ENCODE assay signal across 8 cellular contexts in the genomic region with DNA sequence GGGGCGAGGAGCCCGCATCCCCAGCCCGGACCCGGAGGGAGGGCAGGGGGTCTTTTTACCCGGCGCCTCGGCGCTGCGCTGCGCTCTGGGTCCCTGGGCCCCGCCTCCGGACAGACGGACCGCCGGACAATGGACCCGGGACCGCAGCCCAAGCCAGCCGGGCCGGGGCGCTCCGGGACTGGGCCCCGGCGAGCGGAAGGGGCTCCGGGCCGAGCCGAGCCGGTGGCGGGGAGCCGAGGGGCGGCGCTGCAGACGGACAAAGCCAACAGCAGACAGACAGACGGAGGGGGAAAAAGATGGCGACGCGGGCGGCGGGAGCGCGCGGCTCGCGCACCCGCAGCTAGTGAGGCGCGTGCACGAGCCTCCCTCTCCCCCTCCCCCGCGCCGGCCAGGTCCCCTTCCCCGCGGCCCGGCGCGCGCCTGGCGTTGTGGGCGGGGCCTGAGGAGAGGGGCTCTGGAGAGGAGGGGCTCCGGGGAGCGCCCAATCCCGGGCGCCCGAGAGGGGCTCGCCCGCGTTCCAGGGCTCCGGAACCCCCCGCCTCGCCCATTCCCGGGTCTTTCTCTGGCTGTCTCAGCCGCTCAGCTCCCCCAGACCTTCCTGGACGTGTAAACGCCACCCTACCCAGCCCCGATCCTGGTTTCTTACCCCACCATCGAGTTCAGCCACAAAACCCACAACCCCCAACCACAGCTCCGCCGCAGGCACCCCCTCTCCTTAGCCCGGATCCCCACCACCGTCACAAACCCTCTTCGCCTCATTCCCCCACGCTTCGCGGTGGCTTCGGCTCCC. TPM values are rescaled to one million over a fixed set of nuclear protein-coding genes. Genes with fewer than 3 reads are reported as not detected.
DNase-seq lines count a peak whose midpoint lies in the region; ATAC-seq and TF ChIP-seq lines count a peak whose summit lies in the region.

A gene with protein sequence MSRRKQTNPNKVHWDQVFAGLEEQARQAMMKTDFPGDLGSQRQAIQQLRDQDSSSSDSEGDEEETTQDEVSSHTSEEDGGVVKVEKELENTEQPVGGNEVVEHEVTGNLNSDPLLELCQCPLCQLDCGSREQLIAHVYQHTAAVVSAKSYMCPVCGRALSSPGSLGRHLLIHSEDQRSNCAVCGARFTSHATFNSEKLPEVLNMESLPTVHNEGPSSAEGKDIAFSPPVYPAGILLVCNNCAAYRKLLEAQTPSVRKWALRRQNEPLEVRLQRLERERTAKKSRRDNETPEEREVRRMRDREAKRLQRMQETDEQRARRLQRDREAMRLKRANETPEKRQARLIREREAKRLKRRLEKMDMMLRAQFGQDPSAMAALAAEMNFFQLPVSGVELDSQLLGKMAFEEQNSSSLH (minus strand): TSS at position 334 of the 790 bp plus-strand sequence. CDS start 4,236 bp downstream, outside the sequence.

- peak within 1 kb of the TSS; percentile 86 for H3K27ac ChIP-seq in C4-2B

- ATAC-seq in GM19328 (IDR thresholded peaks at IDR 0.05; ENCODE audit: unreplicated experiment) (peak; percentile 50), HG03520 (IDR thresholded peaks at IDR 0.05; ENCODE audit: unreplicated experiment) (peak; percentile 40)

- DNase-seq in NOMO-1 treated with DMSO at 0.1 percent for 48 hours (lab: John Stamatoyannopoulos, UW; ENCODE audit: unreplicated experiment) (peak; percentile 45), activated T-cell treated with anti-CD3 and anti-CD28 coated beads for 24 hours (ENCODE audit: low read depth) (peak; percentile 55), epithelial cell of esophagus (ENCODE audit: low read depth) (peak; percentile 74)
- peak; percentile 58 for DNase-seq in stimulated activated CD8-positive, alpha-beta memory T cell treated with anti-CD3 and anti-CD28 coated beads, Interleukin-4, amount 100 ng/mL, for 24 hours (ENCODE audit: low read depth)

- no peaks in the 10 kb centered on the region for H3K9me3 ChIP-seq in mononuclear cell (ENCODE audit: low read depth, low read length)

- no peaks in the 10 kb centered on the region for H3K27me3 ChIP-seq in mononuclear cell (ENCODE audit: insufficient read depth, low read length)

- TF ChIP-seq CTCF in C4-2B (conservative IDR thresholded peaks at IDR 0.05) (peak; percentile 40), epithelial cell of esophagus (IDR thresholded peaks at IDR 0.05; ENCODE audit: insufficient read depth, low read depth, low read length, missing control alignments) (no peak)

- H3K4me3 ChIP-seq in epithelial cell of esophagus (ENCODE audit: low read length) (peak within 1 kb of the TSS; percentile 70), mononuclear cell (ENCODE audit: low read length) (peak within 1 kb of the TSS; percentile 76)

- peaks cover 44% of the 10 kb centered on the region for H3K4me1 ChIP-seq in mononuclear cell (ENCODE audit: insufficient read depth, low read length)

RNA-seq across cellular contexts. Expression of the gene that starts here (rescaled TPM):
- total RNA-seq in mononuclear cell = 15.1 TPM

Comparison
In these comparisons a context has a peak if more than half of its experiments do, and no peak if none do; other contexts are left out.
1. Peak in every context shown above with its lines: DNase-seq, ATAC-seq, H3K4me3 ChIP-seq and H3K27ac ChIP-seq.